ENCODE assay signal across 22 cellular contexts in the genomic region with DNA sequence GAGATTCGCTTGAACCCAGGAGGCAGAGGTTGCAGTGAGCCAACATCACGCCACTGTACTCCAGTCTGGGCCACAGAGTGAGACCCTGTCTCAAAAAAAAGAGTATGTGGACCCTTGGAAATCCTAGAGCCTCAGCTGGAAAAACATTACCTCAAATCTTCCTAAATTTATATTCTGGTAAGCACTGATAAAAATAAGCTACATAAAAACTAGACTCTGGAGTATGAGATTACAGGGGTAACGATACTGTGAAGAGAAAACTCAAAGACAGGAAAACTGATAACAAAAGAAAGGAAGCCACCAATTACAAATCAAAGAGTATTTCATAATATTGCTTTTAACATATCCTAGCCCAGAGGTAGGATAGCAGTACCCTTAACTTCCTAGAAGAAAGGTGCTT. TPM values are rescaled to one million over a fixed set of nuclear protein-coding genes. Genes with fewer than 3 reads are reported as not detected.
DNase-seq lines count a peak whose midpoint lies in the region; ATAC-seq and TF ChIP-seq lines count a peak whose summit lies in the region.
"Had no signal": no experiment of that assay in that cellular context is flagged by ENCODE, and none has a peak within 500 bp of the region (broad histone marks: within the 10 kb centered on the region; RNA-seq: fewer than 3 reads in every experiment).

No MANE protein-coding gene starts in this region.

- peaks cover 97% of the 10 kb centered on the region for H3K79me2 ChIP-seq in mammary epithelial cell (ENCODE audit: insufficient read depth, low read length)

- no peaks in the 10 kb centered on the region for H3K27me3 Mint-ChIP-seq in CD4-positive, CD25-positive, alpha-beta regulatory T cell
- H3K27me3 Mint-ChIP-seq in endothelial cell (ENCODE audit: unreplicated experiment) = peaks cover 3% of the 10 kb centered on the region

- H3K9me3 Mint-ChIP-seq in CD4-positive, CD25-positive, alpha-beta regulatory T cell = no peaks in the 10 kb centered on the region
- H3K9me3 Mint-ChIP-seq in endothelial cell (ENCODE audit: unreplicated experiment) = no peaks in the 10 kb centered on the region

- intact Hi-C loops in A673 (cut with micrococcal nuclease; ENCODE audit: unreplicated experiment) (no loop called here), mammary epithelial cell (cut with micrococcal nuclease) (no loop called here)

- H3K27ac ChIP-seq in A673 (ENCODE audit: low read depth, low read length, poor library complexity, severe bottlenecking) (no peak overlapping the region), mammary epithelial cell (ENCODE audit: insufficient read depth, low read depth, low read length) (no peak overlapping the region)
- H3K27ac ChIP-seq in CD4-positive, CD25-positive, alpha-beta regulatory T cell (ENCODE audit: insufficient read depth, low read length, poor library complexity, severe bottlenecking) = no peak overlapping the region
- H3K27ac ChIP-seq: C4-2B had no signal

- H3K27me3 ChIP-seq in A673 (replicated peaks; ENCODE audit: insufficient read depth, low read depth, low read length, poor library complexity) = no peaks in the 10 kb centered on the region
- H3K27me3 ChIP-seq in CD4-positive, CD25-positive, alpha-beta regulatory T cell (ENCODE audit: control insufficient read depth, insufficient read depth, low read length) = no peaks in the 10 kb centered on the region
- H3K27me3 ChIP-seq in mammary epithelial cell (ENCODE audit: insufficient read depth, low read length) = no peaks in the 10 kb centered on the region
- H3K27me3 ChIP-seq in HAP-1 (ENCODE audit: low read depth) = no peaks in the 10 kb centered on the region

- ATAC-seq in CD4-positive, CD25-positive, alpha-beta regulatory T cell (ENCODE audit: low read depth in 2 of 2) = no peak
- no peak for ATAC-seq in GM18867 (IDR thresholded peaks at IDR 0.05; ENCODE audit: unreplicated experiment)
- ATAC-seq: GM12878, PC-3, SK-N-SH treated with all-trans-retinoic acid at 6 μM for 48 hours had no signal

- no peaks in the 10 kb centered on the region for H4K20me1 ChIP-seq in mammary epithelial cell (ENCODE audit: insufficient read depth, low read length)

- CTCF ChIA-PET in A673 (lab: Charles Lee) = no interaction called here
- CTCF ChIA-PET in mammary epithelial cell (lab: Charles Lee; ENCODE audit: low non-redundant PET) = interaction anchor here (0.6 kb wide), 1 partner anchor 57 kb away, joined by 3 read pairs; no protein-coding TSS in a partner anchor

- WGBS in mammary epithelial cell (ENCODE audit: low coverage, missing lambda C conversion rate) = 100% methylated on average over 2 of the region's 3 CpGs

- in situ Hi-C loops in mammary epithelial cell (cut with MboI; ENCODE audit: low sequenced_read_pairs in 2 of 2) = no loop called here
- in situ Hi-C loops in HAP-1 (cut with MboI; ENCODE audit: low sequenced_read_pairs) = no loop called here

- no peak for TF ChIP-seq CTCF in A673 (conservative IDR thresholded peaks at IDR 0.05; ENCODE audit: low read depth, low read length)
- TF ChIP-seq CTCF in endothelial cell (IDR thresholded peaks at IDR 0.05; ENCODE audit: unreplicated experiment) = no peak
- TF ChIP-seq CTCF in mammary epithelial cell (conservative IDR thresholded peaks at IDR 0.05 in 1 of 2, IDR thresholded peaks at IDR 0.05 in 1 of 2; ENCODE audit: extremely low read depth in 1 of 2, insufficient read depth in 1 of 2, low read depth in 1 of 2, low read length in 2 of 2) = no peak

- no peaks in the 10 kb centered on the region for H3K36me3 ChIP-seq in A673 (ENCODE audit: insufficient read depth, low read length, poor library complexity, severe bottlenecking)
- H3K36me3 ChIP-seq in CD4-positive, CD25-positive, alpha-beta regulatory T cell (ENCODE audit: control insufficient read depth, insufficient read depth, low read length) = no peaks in the 10 kb centered on the region
- H3K36me3 ChIP-seq in mammary epithelial cell (ENCODE audit: insufficient read depth, low read length) = no peaks in the 10 kb centered on the region
- no peaks in the 10 kb centered on the region for H3K36me3 ChIP-seq in HAP-1 (replicated peaks)

- peak; percentile 15 for DNase-seq in A673 (ENCODE audit: low spot score)
- no peak for DNase-seq in CD4-positive, CD25-positive, alpha-beta regulatory T cell
- DNase-seq in OCI-M1 (lab: John Stamatoyannopoulos, UW) = peak; percentile 24
- no peak for DNase-seq in endothelial cell (ENCODE audit: low spot score)
- DNase-seq in mammary epithelial cell = no peak
- no peak for DNase-seq in HAP-1 (ENCODE audit: low spot score in 2 of 2)
- DNase-seq in iPS-NIHi7 (ENCODE audit: extremely low spot score) = no peak
- DNase-seq: ACHN, DMS153, GOT3, KBM-7, NCI-H1105 treated with DMSO at 0.1 percent for 48 hours, NCI-H1694 treated with DMSO at 0.1 percent for 48 hours, NCI-H510A, NCI-H774, PC-3, RPMI8226, SHP77 treated with DMSO at 0.1 percent for 48 hours had no signal

- no peak overlapping the region for H3K4me2 ChIP-seq in mammary epithelial cell (ENCODE audit: insufficient read depth, low read depth, low read length)

- H3K4me3 ChIP-seq in A673 (ENCODE audit: low read depth, low read length, poor library complexity, severe bottlenecking) (no peak overlapping the region), mammary epithelial cell (replicated peaks in 1 of 3; ENCODE audit: insufficient read depth in 1 of 3, low read depth in 2 of 3, low read length in 3 of 3) (no peak overlapping the region), HAP-1 (no peak overlapping the region)
- H3K4me3 ChIP-seq in CD4-positive, CD25-positive, alpha-beta regulatory T cell (ENCODE audit: low read depth, low read length) = no peak overlapping the region
- H3K4me3 ChIP-seq: GM12878 had no signal

- H3K9me3 ChIP-seq in A673 (ENCODE audit: low read depth, low read length, poor library complexity, severe bottlenecking) = no peaks in the 10 kb centered on the region
- H3K9me3 ChIP-seq in CD4-positive, CD25-positive, alpha-beta regulatory T cell (ENCODE audit: control insufficient read depth in 2 of 2, low read length in 2 of 2) = no peaks in the 10 kb centered on the region
- no peaks in the 10 kb centered on the region for H3K9me3 ChIP-seq in mammary epithelial cell (replicated peaks; ENCODE audit: insufficient read depth, low read length)
- H3K9me3 ChIP-seq in HAP-1 = no peaks in the 10 kb centered on the region

- POLR2A ChIA-PET in A673 (lab: Charles Lee; ENCODE audit: low non-redundant PET) = no interaction called here

- peaks cover 11% of the 10 kb centered on the region for H3K36me3 Mint-ChIP-seq in CD4-positive, CD25-positive, alpha-beta regulatory T cell
- peaks cover 4% of the 10 kb centered on the region for H3K36me3 Mint-ChIP-seq in endothelial cell (ENCODE audit: low read depth, unreplicated experiment)

- no peak overlapping the region for H2AFZ ChIP-seq in mammary epithelial cell (ENCODE audit: low read depth, low read length)

- H3K4me1 ChIP-seq in A673 (ENCODE audit: insufficient read depth, low read length, poor library complexity, severe bottlenecking) (peaks cover 4% of the 10 kb centered on the region), mammary epithelial cell (ENCODE audit: insufficient read depth, low read length) (peaks cover 14% of the 10 kb centered on the region), HAP-1 (peaks cover 5% of the 10 kb centered on the region)
- H3K4me1 ChIP-seq in CD4-positive, CD25-positive, alpha-beta regulatory T cell (ENCODE audit: control insufficient read depth, insufficient read depth, low read length, poor library complexity, severe bottlenecking) = peaks cover 29% of the 10 kb centered on the region

- no peak overlapping the region for H3K9ac ChIP-seq in mammary epithelial cell (ENCODE audit: insufficient read depth, low read length)

- peak overlapping the region; percentile 16 to 87 (median 49) for H3K27ac Mint-ChIP-seq in CD4-positive, CD25-positive, alpha-beta regulatory T cell
- peak overlapping the region; percentile 19 for H3K27ac Mint-ChIP-seq in endothelial cell (ENCODE audit: unreplicated experiment)

- peaks cover 35 to 71% (median 48%) of the 10 kb centered on the region in 4 donors for H3K4me1 Mint-ChIP-seq in CD4-positive, CD25-positive, alpha-beta regulatory T cell
- peaks cover 32% of the 10 kb centered on the region for H3K4me1 Mint-ChIP-seq in endothelial cell (ENCODE audit: unreplicated experiment)

- dilution Hi-C loops in mammary epithelial cell (cut with HindIII; ENCODE audit: low sequenced_read_pairs) = no loop called here

- no peak overlapping the region for H3K4me3 Mint-ChIP-seq in CD4-positive, CD25-positive, alpha-beta regulatory T cell
- no peak overlapping the region for H3K4me3 Mint-ChIP-seq in endothelial cell (ENCODE audit: unreplicated experiment)

- no TSS peak for BruUV-seq in A673 (replicated peaks; lab: Mats Ljungman, UMichigan)
- BruUV-seq in mammary epithelial cell (replicated peaks; lab: Mats Ljungman, UMichigan) = no TSS peak

RNA-seq across cellular contexts. Expression of a gene that starts 30.3 kb away (rescaled TPM):
- 28.8 and 29.3 TPM in 2 replicates for total RNA-seq in A673 (2021)
- total RNA-seq in CD4-positive, CD25-positive, alpha-beta regulatory T cell = 93.7 TPM
- polyA plus RNA-seq in CD4-positive, CD25-positive, alpha-beta regulatory T cell = 10 to 100 TPM; 10.4 to 12.3 (median 11.1) TPM
- total RNA-seq in endothelial cell (ENCODE audit: unreplicated experiment) = 51.4 TPM
- 10 to 100 TPM; 27.7 to 36.5 TPM for total RNA-seq in mammary epithelial cell
- 12.2 TPM for polyA plus RNA-seq in mammary epithelial cell
- 48.1 TPM for polyA minus RNA-seq in mammary epithelial cell

Comparison
In these comparisons a context has a peak if more than half of its experiments do, and no peak if none do; other contexts are left out.
1. DNase-seq: peak in A673 (single experiment) and OCI-M1 (single experiment); none in CD4-positive, CD25-positive, alpha-beta regulatory T cell (0 of 3), endothelial cell (single experiment), mammary epithelial cell (single experiment), HAP-1 (0 of 2) and iPS-NIHi7 (single experiment).